ENCODE assay signal across 9 cellular contexts in the genomic region with DNA sequence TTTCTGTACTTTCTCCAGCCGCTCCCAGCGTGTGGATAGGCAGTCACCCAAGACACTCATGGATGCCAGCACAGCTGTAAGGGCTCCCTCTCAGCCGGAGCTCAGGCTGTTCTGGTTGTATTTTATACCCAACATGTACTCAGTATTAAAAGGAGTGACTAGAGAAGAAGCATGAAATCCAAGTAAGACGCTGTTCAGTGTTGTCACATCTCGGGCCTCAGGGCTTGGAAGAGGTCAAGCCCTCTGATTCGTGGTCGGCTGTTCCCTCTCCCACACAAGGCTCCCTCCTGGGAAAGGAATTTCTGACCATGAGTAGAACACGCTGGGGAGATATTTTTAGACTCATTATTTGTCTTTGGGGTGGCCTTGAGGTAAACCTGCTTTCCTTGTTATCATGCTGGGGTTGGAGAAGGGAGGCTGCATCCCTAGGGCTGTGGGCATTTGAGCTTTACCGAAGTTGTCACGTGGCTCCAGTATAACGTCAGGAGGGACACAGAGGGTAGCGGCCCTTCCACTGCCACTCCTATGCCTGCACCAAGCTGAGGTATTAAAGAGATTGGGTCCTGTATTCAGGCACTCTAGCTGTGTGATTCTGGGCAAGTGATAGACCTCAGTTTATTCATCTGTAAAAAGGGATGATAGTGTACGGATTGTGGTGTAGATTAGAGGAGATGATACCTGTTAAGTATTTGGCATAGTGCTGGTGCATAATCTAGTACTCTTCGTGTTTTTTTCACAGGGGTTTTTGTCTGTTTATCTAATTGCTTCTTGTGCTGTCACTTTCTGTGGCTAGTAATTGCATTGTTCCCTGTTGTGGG. TPM values are rescaled to one million over a fixed set of nuclear protein-coding genes. Genes with fewer than 3 reads are reported as not detected.
DNase-seq lines count a peak whose midpoint lies in the region; ATAC-seq and TF ChIP-seq lines count a peak whose summit lies in the region.
"Had no signal": no experiment of that assay in that cellular context is flagged by ENCODE, and none has a peak within 500 bp of the region (broad histone marks: within the 10 kb centered on the region; RNA-seq: fewer than 3 reads in every experiment).

No MANE protein-coding gene starts in this region.

- POLR2A ChIA-PET in PC-9 (lab: Charles Lee; ENCODE audit: unreplicated experiment) = interaction anchor here (0.6 kb wide), 1 partner anchor 34 kb away, joined by 3 read pairs; the partner anchor contains the start of gene HK2

- CTCF ChIA-PET in Calu3 (lab: Charles Lee) = interaction anchor here (1.0 to 1.1 kb wide), 2 partner anchors 24 to 153 kb away, joined by 4 to 5 read pairs; no protein-coding TSS in a partner anchor
- CTCF ChIA-PET in PC-9 (lab: Charles Lee) = interaction anchor here (0.6 to 1.1 kb wide), 4 partner anchors 21 to 50 kb away, joined by 3 to 14 read pairs (median 8); no protein-coding TSS in a partner anchor

- H3K4me3 ChIP-seq in PC-9 = peak overlapping the region; percentile 23; the same call in 1 of the 2 replicates

- H3K4me1 ChIP-seq in PC-9 (replicated peaks; ENCODE audit: insufficient read depth) = peaks cover 61% of the 10 kb centered on the region

- H3K4me3 Mint-ChIP-seq in Calu3 (ENCODE audit: low read depth, unreplicated experiment) = peak overlapping the region; percentile 32

- BruUV-seq in Calu3 (replicated peaks; lab: Mats Ljungman, UMichigan) (no TSS peak), PC-9 (replicated peaks; lab: Mats Ljungman, UMichigan) (no TSS peak)

- peaks cover 51% of the 10 kb centered on the region for H3F3A ChIP-seq in PC-9 (ENCODE audit: insufficient read depth, low read depth)

- H3K27ac ChIP-seq in PC-9 = peak overlapping the region; percentile 92
- H3K27ac ChIP-seq: VCaP had no signal

- no peaks in the 10 kb centered on the region for H3K9me2 ChIP-seq in PC-9 (ENCODE audit: insufficient read depth)

- intact Hi-C loops in Calu3 (cut with micrococcal nuclease; ENCODE audit: unreplicated experiment) (no loop called here), PC-9 (cut with micrococcal nuclease; ENCODE audit: unreplicated experiment) (loop anchor here (1.0 to 2.0 kb wide), 2 partner anchors 32 to 153 kb away; no protein-coding TSS in a partner anchor), sciatic nerve (cut with DNase I) (no loop called here)

- peaks cover 26% of the 10 kb centered on the region for H3K36me3 Mint-ChIP-seq in Calu3 (ENCODE audit: insufficient read depth, unreplicated experiment)

- H2AFZ ChIP-seq in PC-9 = no peak overlapping the region

- peaks cover 68% of the 10 kb centered on the region for H3K4me1 Mint-ChIP-seq in Calu3 (ENCODE audit: low read depth, unreplicated experiment)

- TF ChIP-seq CTCF in Calu3 (IDR thresholded peaks at IDR 0.05; ENCODE audit: unreplicated experiment) = no peak
- TF ChIP-seq CTCF in PC-9 (conservative IDR thresholded peaks at IDR 0.05) = no peak

- no peaks in the 10 kb centered on the region for H3K27me3 ChIP-seq in PC-9 (ENCODE audit: insufficient read depth, low read depth)

- peak overlapping the region; percentile 69 for H3K4me2 ChIP-seq in PC-9

- no peak for DNase-seq in Calu3
- DNase-seq in PC-9 = peak; percentile 73 to 99
- peak; percentile 75 for DNase-seq in foreskin melanocyte
- no peak for DNase-seq in sciatic nerve (ENCODE audit: low spot score)

- H3K79me2 ChIP-seq in PC-9 (ENCODE audit: low read depth) = peaks cover 58% of the 10 kb centered on the region

- H3K27me3 Mint-ChIP-seq in Calu3 (ENCODE audit: unreplicated experiment) = no peaks in the 10 kb centered on the region

- H3K36me3 ChIP-seq in PC-9 (ENCODE audit: low read depth) = peaks cover 15% of the 10 kb centered on the region; the same call in 1 of the 2 replicates

- H3K9me3 Mint-ChIP-seq in Calu3 (ENCODE audit: low read depth, unreplicated experiment) = no peaks in the 10 kb centered on the region

- peak overlapping the region; percentile 54 for H3K27ac Mint-ChIP-seq in Calu3 (ENCODE audit: unreplicated experiment)

- H4K20me1 ChIP-seq in PC-9 (ENCODE audit: insufficient read depth) = no peaks in the 10 kb centered on the region

- H3K9me3 ChIP-seq in PC-9 (ENCODE audit: insufficient read depth, low read depth) = no peaks in the 10 kb centered on the region

- ATAC-seq in sciatic nerve = peak; percentile 15
- ATAC-seq in GM21723 (IDR thresholded peaks at IDR 0.05; ENCODE audit: unreplicated experiment) = no peak
- ATAC-seq in GM19023 (IDR thresholded peaks at IDR 0.05; ENCODE audit: unreplicated experiment) = no peak
- no peak for ATAC-seq in GM21526 (IDR thresholded peaks at IDR 0.05; ENCODE audit: low FRiP score, unreplicated experiment)
- ATAC-seq in GM19463 (IDR thresholded peaks at IDR 0.05; ENCODE audit: unreplicated experiment) = no peak

RNA-seq across cellular contexts. Expression of gene HK2, which starts 34.1 kb away (rescaled TPM):
- total RNA-seq in Calu3 (2022) (56.5 and 79.4 TPM in 2 replicates), PC-9 (2021) (7.8 and 13.5 TPM in 2 replicates), sciatic nerve (15.7 TPM)

Comparison
In these comparisons a context has a peak if more than half of its experiments do, and no peak if none do; other contexts are left out.
1. DNase-seq: peak in PC-9 (2 of 2) and foreskin melanocyte (single experiment); none in Calu3 (single experiment) and sciatic nerve (single experiment).